ENCODE assay signal across 12 cellular contexts in genomic region chr1:93625582-93626327, GRCh38. TPM values are rescaled to one million over a fixed set of nuclear protein-coding genes. Genes with fewer than 3 reads are reported as not detected.
A peak's percentile ranks its signal among the peaks of the same experiment; 100 is the strongest.
DNase-seq lines count a peak whose midpoint lies in the region; ATAC-seq and TF ChIP-seq lines count a peak whose summit lies in the region.
"Had no signal": no experiment of that assay in that cellular context is flagged by ENCODE, and none has a peak within 500 bp of the region (broad histone marks: within the 10 kb centered on the region; RNA-seq: fewer than 3 reads in every experiment).

No MANE protein-coding gene starts in this region.

- no peaks in the 10 kb centered on the region for H3K4me1 Mint-ChIP-seq in activated T-helper 17 cell treated with anti-CD3 and anti-CD28 coated beads, Interleukin-2, amount 50 U/mL, for 72 hours

- TF ChIP-seq CTCF in cardiac fibroblast (IDR thresholded peaks at IDR 0.05; ENCODE audit: low read depth, low read length), result no peak
- no peak for TF ChIP-seq CTCF in esophagus squamous epithelium (IDR thresholded peaks at IDR 0.05)

- intact Hi-C loops in esophagus squamous epithelium (cut with DNase I), result no loop called here

- no peaks in the 10 kb centered on the region for H3K27me3 ChIP-seq in esophagus squamous epithelium

- no peaks in the 10 kb centered on the region for H3K9me3 Mint-ChIP-seq in activated T-helper 17 cell treated with anti-CD3 and anti-CD28 coated beads, Interleukin-2, amount 50 U/mL, for 72 hours
- H3K9me3 Mint-ChIP-seq: activated T-cell treated with anti-CD3 and anti-CD28 coated beads, Interleukin-2, amount 50 U/mL, for 4 hours; T-helper 1 cell treated with Interleukin-12 subunit alpha and Interleukin-12 subunit beta and Interleukin-4 antibody, amounts not matched to agents 30 μg/mL and 1 μg/mL, for 36 hours had no signal

- H3K27ac Mint-ChIP-seq in activated T-helper 17 cell treated with anti-CD3 and anti-CD28 coated beads, Interleukin-2, amount 50 U/mL, for 72 hours, result no peak overlapping the region
- H3K27ac Mint-ChIP-seq: T-helper 1 cell treated with Interleukin-12 subunit alpha and Interleukin-12 subunit beta and Interleukin-4 antibody, amounts not matched to agents 30 μg/mL and 1 μg/mL, for 36 hours had no signal

- H3K4me1 ChIP-seq in esophagus squamous epithelium, result peaks cover 0 to 23% (median 0%) of the 10 kb centered on the region in 3 donors

- no peak overlapping the region for H3K4me3 ChIP-seq in cardiac fibroblast (replicated peaks in 1 of 2; ENCODE audit: low read depth in 2 of 2, low read length in 2 of 2)
- no peak overlapping the region for H3K4me3 ChIP-seq in esophagus squamous epithelium

- DNase-seq in AG20443 (ENCODE audit: low spot score) (peak; percentile 76), NCI-H2227 treated with DMSO at 0.1 percent for 48 hours (lab: John Stamatoyannopoulos, UW) (peak; percentile 20), cardiac fibroblast (ENCODE audit: low read depth in 2 of 2) (peak; percentile 89 to 90), kidney tubule cell (ENCODE audit: low spot score) (peak; percentile 62), HPDE6-E6E7 (ENCODE audit: extremely low spot score) (no peak), CD1c-positive myeloid dendritic cell (ENCODE audit: extremely low spot score) (no peak), esophagus squamous epithelium (lab: John Stamatoyannopoulos, UW) (no peak)
- DNase-seq: activated T-cell treated with anti-CD3 and anti-CD28 coated beads, Interleukin-2, amount 50 U/mL, for 4 hours; midbrain; NCI-H1930 had no signal

- no peak overlapping the region for H3K4me3 Mint-ChIP-seq in activated T-helper 17 cell treated with anti-CD3 and anti-CD28 coated beads, Interleukin-2, amount 50 U/mL, for 72 hours
- H3K4me3 Mint-ChIP-seq: activated T-cell treated with anti-CD3 and anti-CD28 coated beads, Interleukin-2, amount 50 U/mL, for 4 hours; T-helper 1 cell treated with Interleukin-12 subunit alpha and Interleukin-12 subunit beta and Interleukin-4 antibody, amounts not matched to agents 30 μg/mL and 1 μg/mL, for 36 hours had no signal

- H3K27ac ChIP-seq in esophagus squamous epithelium, result no peak overlapping the region

- 56 to 80% methylated on average over 3 of the region's 3 CpGs for WGBS in esophagus squamous epithelium, 2 donors

- peaks cover 0 to under 1% (median 0%) of the 10 kb centered on the region in 3 donors for H3K36me3 ChIP-seq in esophagus squamous epithelium

- ATAC-seq in activated T-helper 17 cell treated with anti-CD3 and anti-CD28 coated beads, Interleukin-2, amount 50 U/mL, for 72 hours (replicated peaks), result no peak
- ATAC-seq: activated T-cell treated with anti-CD3 and anti-CD28 coated beads, Interleukin-2, amount 50 U/mL, for 4 hours had no signal

- H3K9me3 ChIP-seq in esophagus squamous epithelium, result no peaks in the 10 kb centered on the region

- no peaks in the 10 kb centered on the region for H3K27me3 Mint-ChIP-seq in activated T-helper 17 cell treated with anti-CD3 and anti-CD28 coated beads, Interleukin-2, amount 50 U/mL, for 72 hours

- H3K36me3 Mint-ChIP-seq in activated T-helper 17 cell treated with anti-CD3 and anti-CD28 coated beads, Interleukin-2, amount 50 U/mL, for 72 hours (ENCODE audit: low read depth), result no peaks in the 10 kb centered on the region

- TF ChIP-seq POLR2A in esophagus squamous epithelium (IDR thresholded peaks at IDR 0.05), result no peak

RNA-seq across cellular contexts. Expression of gene BCAR3, which starts 55.9 kb away (rescaled TPM):
- 1 to 10 TPM; 1.3 to 1.9 TPM for total RNA-seq in activated T-helper 17 cell treated with anti-CD3 and anti-CD28 coated beads, Interleukin-2, amount 50 U/mL, for 72 hours
- 10 to 100 TPM in 1 of 4 donors, 1 to 10 TPM in 3; 6.9 to 17.5 (median 9.4) TPM for total RNA-seq in esophagus squamous epithelium

Comparison
In these comparisons a context has a peak if more than half of its experiments do, and no peak if none do; other contexts are left out.
1. DNase-seq: peak in AG20443 (single experiment), NCI-H2227 treated with DMSO at 0.1 percent for 48 hours (single experiment), cardiac fibroblast (2 of 2) and kidney tubule cell (single experiment); none in HPDE6-E6E7 (single experiment), CD1c-positive myeloid dendritic cell (single experiment) and esophagus squamous epithelium (single experiment).